Comparison of ENCODE assay signal across 11 cellular contexts in the genomic region with DNA sequence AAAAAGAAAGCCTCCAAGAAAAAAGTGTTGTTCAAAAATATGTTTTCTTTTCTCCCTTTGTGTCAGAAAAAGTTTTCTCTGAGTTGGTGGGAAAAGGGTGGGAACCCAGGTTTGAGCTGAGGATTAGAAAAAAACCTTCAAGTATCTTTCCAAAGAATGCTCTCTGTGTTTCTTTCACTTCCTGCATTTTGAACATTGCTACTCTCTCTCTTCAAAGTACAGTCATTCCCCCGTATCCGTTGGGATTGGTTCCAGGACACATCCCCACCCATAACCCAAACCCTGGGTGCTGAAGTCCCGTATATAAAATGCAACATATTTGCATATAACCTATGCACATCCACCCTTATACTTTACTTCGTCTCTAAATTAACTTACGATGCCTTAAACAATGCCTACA.
A peak's percentile ranks its signal among the peaks of the same experiment; 100 is the strongest.
DNase-seq lines count a peak whose midpoint lies in the region; ATAC-seq and TF ChIP-seq lines count a peak whose summit lies in the region.
"Had no signal": no experiment of that assay in that cellular context is flagged by ENCODE, and none has a peak within 500 bp of the region (broad histone marks: within the 10 kb centered on the region; RNA-seq: fewer than 3 reads in every experiment).

No MANE protein-coding gene starts in this region.

- intact Hi-C loops in PC-3 (cut with micrococcal nuclease): loop anchor here (5.0 kb wide), 1 partner anchor 338 kb away; no protein-coding TSS in a partner anchor

- H4K8ac ChIP-seq in neuronal stem cell (ENCODE audit: low read depth, low read length): no peak overlapping the region

- H3K79me1 ChIP-seq in neuronal stem cell (ENCODE audit: low read depth, low read length): no peaks in the 10 kb centered on the region

- no peaks in the 10 kb centered on the region for H3K36me3 ChIP-seq in BLaER1 treated with 17β-estradiol and CSF1 and Interleukin-3, amounts not matched to agents 10 nM and 100 nM
- H3K36me3 ChIP-seq in PC-3 (ENCODE audit: low read depth, low read length) (no peaks in the 10 kb centered on the region), neuronal stem cell (replicated peaks in 1 of 2; ENCODE audit: control insufficient read depth in 2 of 2, insufficient read depth in 2 of 2, low read length in 2 of 2) (no peaks in the 10 kb centered on the region)

- H2AFZ ChIP-seq in PC-3 (ENCODE audit: low read length) (peak overlapping the region; percentile 94; the same call in 1 of the 2 replicates), neuronal stem cell (ENCODE audit: low read length) (no peak overlapping the region)

- peaks cover 95 to 100% (median 100%) of the 10 kb centered on the region in 10 experiments for H3K4me1 ChIP-seq in BLaER1 treated with 17β-estradiol and CSF1 and Interleukin-3, amounts not matched to agents 10 nM and 100 nM
- peaks cover 53% of the 10 kb centered on the region for H3K4me1 ChIP-seq in PC-3 (ENCODE audit: insufficient read depth, low read length)
- peaks cover 17 to 70% of the 10 kb centered on the region in 2 donors for H3K4me1 ChIP-seq in neuronal stem cell (ENCODE audit: control insufficient read depth in 2 of 2, insufficient read depth in 1 of 2, low read depth in 1 of 2, low read length in 2 of 2)

- TF ChIP-seq CTCF in PC-3 (conservative IDR thresholded peaks at IDR 0.05; ENCODE audit: low read depth, low read length): no peak

- no peaks in the 10 kb centered on the region for H4K20me1 ChIP-seq in BLaER1 treated with 17β-estradiol and CSF1 and Interleukin-3, amounts not matched to agents 10 nM and 100 nM
- no peaks in the 10 kb centered on the region for H4K20me1 ChIP-seq in PC-3 (ENCODE audit: low read length)

- no peak overlapping the region for H4K91ac ChIP-seq in neuronal stem cell (ENCODE audit: low read depth, low read length, poor library complexity)

- H3K27me3 ChIP-seq in BLaER1 treated with 17β-estradiol and CSF1 and Interleukin-3, amounts not matched to agents 10 nM and 100 nM: no peaks in the 10 kb centered on the region
- H3K27me3 ChIP-seq in PC-3 (ENCODE audit: low read length): no peaks in the 10 kb centered on the region
- no peaks in the 10 kb centered on the region for H3K27me3 ChIP-seq in neuronal stem cell (ENCODE audit: control insufficient read depth in 3 of 3, insufficient read depth in 3 of 3, low read depth in 1 of 3, low read length in 3 of 3)

- no peak overlapping the region for H3K23ac ChIP-seq in neuronal stem cell (ENCODE audit: low read depth, low read length, poor library complexity)

- H2AK5ac ChIP-seq in neuronal stem cell (ENCODE audit: low read depth, low read length): no peak overlapping the region

- no peak overlapping the region for H2BK12ac ChIP-seq in neuronal stem cell (ENCODE audit: low read length)

- peak overlapping the region in 1 of 10 experiments; percentile 48; a peak in 1 of 20 replicates for H3K4me3 ChIP-seq in BLaER1 treated with 17β-estradiol and CSF1 and Interleukin-3, amounts not matched to agents 10 nM and 100 nM
- H3K4me3 ChIP-seq in PC-3 (ENCODE audit: low read length): peak overlapping the region; percentile 68; the same call in 1 of the 2 replicates
- H3K4me3 ChIP-seq in neuronal stem cell (ENCODE audit: low read length in 2 of 2): peak overlapping the region in 1 of 2 donors; percentile 48

- H3K4ac ChIP-seq in neuronal stem cell (ENCODE audit: low read length): no peak overlapping the region

- DNase-seq in PC-3 (peak; percentile 36), epithelial cell of prostate (ENCODE audit: low read depth, low spot score) (no peak), neuronal stem cell (ENCODE audit: low spot score) (no peak), iPS-NIHi11 (ENCODE audit: low spot score) (no peak), AG08396 (ENCODE audit: low spot score) (no peak)
- DNase-seq: activated T-cell treated with anti-CD3 and anti-CD28 coated beads for 4 hours, NCI-H82, T1000 had no signal

- no peaks in the 10 kb centered on the region; a peak in 1 of 22 replicates for H3K9me3 ChIP-seq in BLaER1 treated with 17β-estradiol and CSF1 and Interleukin-3, amounts not matched to agents 10 nM and 100 nM (replicated peaks in 1 of 11)
- H3K9me3 ChIP-seq in PC-3 (ENCODE audit: low read length) (no peaks in the 10 kb centered on the region), neuronal stem cell (replicated peaks in 1 of 2; ENCODE audit: control insufficient read depth in 2 of 2, insufficient read depth in 1 of 2, low read depth in 1 of 2, low read length in 2 of 2) (no peaks in the 10 kb centered on the region)

- peak overlapping the region; percentile 86 to 94 (median 92); a peak in 19 of 22 replicates for H3K27ac ChIP-seq in BLaER1 treated with 17β-estradiol and CSF1 and Interleukin-3, amounts not matched to agents 10 nM and 100 nM
- peak overlapping the region; percentile 91 for H3K27ac ChIP-seq in PC-3 (ENCODE audit: low read length)
- peak overlapping the region; percentile 79 for H3K27ac ChIP-seq in epithelial cell of prostate
- H3K27ac ChIP-seq in neuronal stem cell (replicated peaks; ENCODE audit: low read length): peak overlapping the region; percentile 96

- 93% methylated on average over 2 of the region's 5 CpGs; no CpG with 5 or more reads in 1 of the 2 donors for WGBS in neuronal stem cell (ENCODE audit: extremely low coverage in 2 of 2, insufficient read length in 2 of 2, insufficient replicate concordance in 1 of 2), 2 donors

- no peaks in the 10 kb centered on the region for H3K79me2 ChIP-seq in PC-3 (ENCODE audit: low read length)

- H3K4me2 ChIP-seq in BLaER1 treated with 17β-estradiol and CSF1 and Interleukin-3, amounts not matched to agents 10 nM and 100 nM: peak overlapping the region; percentile 83 to 97 (median 91); a peak in 20 of 22 replicates
- H3K4me2 ChIP-seq in PC-3 (ENCODE audit: low read length) (peak overlapping the region; percentile 90), neuronal stem cell (ENCODE audit: insufficient read depth, low read length, poor library complexity, severe bottlenecking) (no peak overlapping the region)

- H2BK120ac ChIP-seq in neuronal stem cell (ENCODE audit: low read depth, low read length): no peak overlapping the region

- H3K18ac ChIP-seq in neuronal stem cell (ENCODE audit: low read length): no peak overlapping the region

- H2BK15ac ChIP-seq in neuronal stem cell (ENCODE audit: low read length): no peak overlapping the region

- H3F3A ChIP-seq in PC-3 (ENCODE audit: low read length, unreplicated experiment): no peaks in the 10 kb centered on the region

- ATAC-seq in PC-3 (no peak), HG02973 (IDR thresholded peaks at IDR 0.05; ENCODE audit: unreplicated experiment) (no peak), HG03565 (IDR thresholded peaks at IDR 0.05; ENCODE audit: unreplicated experiment) (no peak)

- H3K9ac ChIP-seq in BLaER1 treated with 17β-estradiol and CSF1 and Interleukin-3, amounts not matched to agents 10 nM and 100 nM: peak overlapping the region in 9 of 11 experiments; percentile 81 to 93 (median 87); a peak in 15 of 22 replicates
- H3K9ac ChIP-seq in PC-3 (ENCODE audit: low read length): 0 out of 2 replicates have a peak overlapping the region, but pooled peaks have one; percentile 88
- no peak overlapping the region for H3K9ac ChIP-seq in neuronal stem cell (ENCODE audit: low read depth, low read length, poor library complexity)

- no peak overlapping the region for H3K14ac ChIP-seq in neuronal stem cell (ENCODE audit: low read length)

- CTCF ChIA-PET in PC-3 (lab: Charles Lee): no interaction called here

- H2BK5ac ChIP-seq in neuronal stem cell (ENCODE audit: low read length): no peak overlapping the region

- no peaks in the 10 kb centered on the region for H3K9me2 ChIP-seq in PC-3 (replicated peaks; ENCODE audit: low read length)

- POLR2A ChIA-PET in PC-3 (lab: Charles Lee; ENCODE audit: unreplicated experiment): interaction anchor here (0.6 kb wide), 1 partner anchor 178 kb away, joined by 3 read pairs; the partner anchor contains the start of gene SPRED1

- BruUV-seq in PC-3 (replicated peaks; lab: Mats Ljungman, UMichigan): no TSS peak
